ENCODE assay signal across 9 cellular contexts in the genomic region with DNA sequence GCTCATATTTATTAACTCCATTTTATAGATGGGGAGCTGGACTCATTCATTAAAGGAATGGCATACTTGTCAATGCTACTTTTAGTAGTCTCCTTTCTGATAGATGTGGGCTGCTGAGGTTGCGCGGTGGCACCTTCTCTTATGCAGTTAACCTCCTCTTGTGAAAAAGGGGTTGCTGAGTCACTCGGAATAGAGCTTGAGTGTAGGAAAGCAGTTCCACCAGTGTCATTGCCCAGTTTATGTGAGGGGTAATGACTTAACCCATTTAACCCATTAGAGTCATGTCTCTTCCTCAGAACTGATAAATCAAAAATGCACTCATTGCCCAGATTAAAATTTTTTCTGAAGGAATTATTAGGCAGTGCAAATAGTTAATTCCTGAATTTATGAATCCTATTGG. TPM values are rescaled to one million over a fixed set of nuclear protein-coding genes. Genes with fewer than 3 reads are reported as not detected.
DNase-seq lines count a peak whose midpoint lies in the region; ATAC-seq and TF ChIP-seq lines count a peak whose summit lies in the region.
"Had no signal": no experiment of that assay in that cellular context is flagged by ENCODE, and none has a peak within 500 bp of the region (broad histone marks: within the 10 kb centered on the region; RNA-seq: fewer than 3 reads in every experiment).

No MANE protein-coding gene starts in this region.

- peaks cover 17% of the 10 kb centered on the region for H3K4me1 ChIP-seq in PC-9 (replicated peaks; ENCODE audit: insufficient read depth)

- H3K27me3 ChIP-seq in PC-9 (ENCODE audit: insufficient read depth, low read depth) (no peaks in the 10 kb centered on the region), brain microvascular endothelial cell (replicated peaks) (no peaks in the 10 kb centered on the region)

- peaks cover 4% of the 10 kb centered on the region; the same call in 1 of the 2 replicates for H3F3A ChIP-seq in PC-9 (ENCODE audit: insufficient read depth, low read depth)

- peak; percentile 69 to 79 for ATAC-seq in naive thymus-derived CD8-positive, alpha-beta T cell
- ATAC-seq in HG03159 (IDR thresholded peaks at IDR 0.05; ENCODE audit: unreplicated experiment) (no peak), GM18867 (IDR thresholded peaks at IDR 0.05; ENCODE audit: unreplicated experiment) (no peak)

- intact Hi-C loops in PC-9 (cut with micrococcal nuclease; ENCODE audit: unreplicated experiment), result no loop called here

- peak overlapping the region in 3 of 10 donors; percentile 18 to 50 (median 35) for H3K27ac Mint-ChIP-seq in naive thymus-derived CD8-positive, alpha-beta T cell

- no peaks in the 10 kb centered on the region for H3K9me3 ChIP-seq in PC-9 (ENCODE audit: insufficient read depth, low read depth)

- CTCF ChIA-PET in PC-9 (lab: Charles Lee), result no interaction called here

- H2AFZ ChIP-seq in PC-9, result no peak overlapping the region

- DNase-seq in AG08395 (ENCODE audit: low spot score), result peak; percentile 22
- DNase-seq in PC-9, result no peak
- peak; percentile 14 for DNase-seq in activated naive CD8-positive, alpha-beta T cell treated with anti-CD3 and anti-CD28 coated beads, Interleukin-2, amount 50 U/mL, for 16 hours (ENCODE audit: low read depth, low spot score)
- peak in 6 of 10 donors; percentile 14 to 43 (median 24) for DNase-seq in naive thymus-derived CD8-positive, alpha-beta T cell
- no peak for DNase-seq in brain microvascular endothelial cell
- no peak for DNase-seq in coronary artery (ENCODE audit: low spot score)
- DNase-seq: NCI-H774 had no signal

- H3K4me3 Mint-ChIP-seq in naive thymus-derived CD8-positive, alpha-beta T cell, result peak overlapping the region; percentile 23 to 79 (median 52)

- in situ Hi-C loops in brain microvascular endothelial cell (cut with HindIII; ENCODE audit: low pct_ligation_motif_present, low sequenced_read_pairs), result no loop called here

- H3K4me3 ChIP-seq in PC-9 (no peak overlapping the region), brain microvascular endothelial cell (ENCODE audit: low read depth, low read length) (no peak overlapping the region), coronary artery (no peak overlapping the region)

- H3K27me3 Mint-ChIP-seq in naive thymus-derived CD8-positive, alpha-beta T cell, result no peaks in the 10 kb centered on the region

- no TSS peak for BruUV-seq in PC-9 (replicated peaks; lab: Mats Ljungman, UMichigan)

- POLR2A ChIA-PET in PC-9 (lab: Charles Lee; ENCODE audit: unreplicated experiment), result no interaction called here
- POLR2A ChIA-PET in naive thymus-derived CD8-positive, alpha-beta T cell (lab: Charles Lee), result interaction anchor here (0.6 to 0.7 kb wide), 2 partner anchors 125 to 563 kb away, joined by 3 read pairs; no protein-coding TSS in a partner anchor

- H3K36me3 ChIP-seq in PC-9 (ENCODE audit: low read depth) (peaks cover 4% of the 10 kb centered on the region; the same call in 1 of the 2 replicates), brain microvascular endothelial cell (replicated peaks) (no peaks in the 10 kb centered on the region)

- H3K27ac ChIP-seq in PC-9 (0 out of 2 replicates have a peak overlapping the region, but pooled peaks have one; percentile 24), brain microvascular endothelial cell (no peak overlapping the region), coronary artery (no peak overlapping the region)

- 0 out of 2 replicates have a peak overlapping the region, but pooled peaks have one; percentile 22 for H3K4me2 ChIP-seq in PC-9

- peaks cover 100% of the 10 kb centered on the region for H3K79me2 ChIP-seq in PC-9 (ENCODE audit: low read depth)

- peaks cover 29% of the 10 kb centered on the region for H4K20me1 ChIP-seq in PC-9 (ENCODE audit: insufficient read depth)

- H3K9me3 Mint-ChIP-seq in naive thymus-derived CD8-positive, alpha-beta T cell, result no peaks in the 10 kb centered on the region

- TF ChIP-seq CTCF in PC-9 (conservative IDR thresholded peaks at IDR 0.05) (no peak), brain microvascular endothelial cell (IDR thresholded peaks at IDR 0.05; ENCODE audit: low read depth, low read length, missing control alignments) (no peak), coronary artery (IDR thresholded peaks at IDR 0.05) (no peak)

- peaks cover 37 to 80% (median 77%) of the 10 kb centered on the region in 4 donors for H3K4me1 Mint-ChIP-seq in naive thymus-derived CD8-positive, alpha-beta T cell

- peaks cover 2 to 19% (median 2%) of the 10 kb centered on the region in 3 donors for H3K36me3 Mint-ChIP-seq in naive thymus-derived CD8-positive, alpha-beta T cell

- no peaks in the 10 kb centered on the region for H3K9me2 ChIP-seq in PC-9 (ENCODE audit: insufficient read depth)

RNA-seq across cellular contexts. Expression of a gene that starts 6.3 kb away (rescaled TPM):
- total RNA-seq in PC-9 (2021), result 60.4 and 70.7 TPM in 2 replicates
- 10 to 100 TPM; 51.5 to 56.5 TPM for total RNA-seq in naive thymus-derived CD8-positive, alpha-beta T cell
- polyA plus RNA-seq in naive thymus-derived CD8-positive, alpha-beta T cell, result 10 to 100 TPM; 38.1 to 52.9 (median 39.6) TPM

RNA-seq across cellular contexts. Expression of a gene that starts 9.5 kb away (rescaled TPM):
- total RNA-seq in PC-9 (2021), result not detected in 2 replicates
- total RNA-seq in naive thymus-derived CD8-positive, alpha-beta T cell, result not detected
- not detected for polyA plus RNA-seq in naive thymus-derived CD8-positive, alpha-beta T cell

Comparison
In these comparisons a context has a peak if more than half of its experiments do, and no peak if none do; other contexts are left out.
1. DNase-seq: peak in AG08395 (single experiment), activated naive CD8-positive, alpha-beta T cell treated with anti-CD3 and anti-CD28 coated beads, Interleukin-2, amount 50 U/mL, for 16 hours (single experiment) and naive thymus-derived CD8-positive, alpha-beta T cell (6 of 10); none in PC-9 (0 of 2), brain microvascular endothelial cell (single experiment) and coronary artery (single experiment).
2. ATAC-seq: peak in naive thymus-derived CD8-positive, alpha-beta T cell (2 of 2); none in HG03159 (single experiment) and GM18867 (single experiment).